ENCODE assay signal across 16 cellular contexts in genomic region chr18:76461692-76462325, GRCh38.
"Had no signal": no experiment of that assay in that cellular context is flagged by ENCODE, and none has a peak within 500 bp of the region (broad histone marks: within the 10 kb centered on the region; RNA-seq: fewer than 3 reads in every experiment).

No MANE protein-coding gene starts in this region.

- H3K27ac Mint-ChIP-seq: activated T-cell treated with anti-CD3 and anti-CD28 coated beads, Interleukin-2, amount 50 U/mL, for 24 hours had no signal

- ATAC-seq: esophagus mucosa; stimulated activated naive CD8-positive, alpha-beta T cell treated with anti-CD3 and anti-CD28 coated beads, Interleukin-15, Interleukin-2, amounts not matched to agents 100 U/mL and 50 U/mL, for 24 hours had no signal

- H3K4me3 ChIP-seq: cardiac muscle cell, SK-N-MC had no signal

- DNase-seq: activated CD4-positive, alpha-beta T cell treated with anti-CD3 and anti-CD28 coated beads for 1 hour; activated CD4-positive, alpha-beta T cell treated with anti-CD3 and anti-CD28 coated beads, Interleukin-2, amount 50 U/mL, for 48 hours; activated naive CD4-positive, alpha-beta T cell treated with anti-CD3 and anti-CD28 coated beads, Interleukin-2, amount 50 U/mL, for 16 hours; activated T-cell treated with anti-CD3 and anti-CD28 coated beads, Interleukin-2, amount 50 U/mL, for 24 hours; hypothalamus; kidney glomerular epithelial cell; retina; small intestine; stimulated activated CD4-positive, alpha-beta T cell treated with anti-CD3 and anti-CD28 coated beads, Interleukin-4, amount 100 ng/mL, for 24 hours; stimulated activated naive CD8-positive, alpha-beta T cell treated with anti-CD3 and anti-CD28 coated beads, Interleukin-15, Interleukin-2, amounts not matched to agents 100 U/mL and 50 U/mL, for 24 hours; T1000; trophoblast cell had no signal

- FAIRE-seq: colon, small intestine had no signal

- H3K4me3 Mint-ChIP-seq: activated T-cell treated with anti-CD3 and anti-CD28 coated beads, Interleukin-2, amount 50 U/mL, for 24 hours had no signal

- H3K27me3 Mint-ChIP-seq: activated T-cell treated with anti-CD3 and anti-CD28 coated beads, Interleukin-2, amount 50 U/mL, for 24 hours had no signal

- H3K36me3 ChIP-seq: cardiac muscle cell had no signal

- H3K27ac ChIP-seq: cardiac muscle cell, SK-N-MC had no signal

- H3K27me3 ChIP-seq: cardiac muscle cell had no signal

- H3K9me3 Mint-ChIP-seq: activated T-cell treated with anti-CD3 and anti-CD28 coated beads, Interleukin-2, amount 50 U/mL, for 24 hours had no signal
